Comparison of ENCODE assay signal across 11 cellular contexts in genomic region chr2:109046925-109047508, GRCh38. TPM values are rescaled to one million over a fixed set of nuclear protein-coding genes. Genes with fewer than 3 reads are reported as not detected.
DNase-seq lines count a peak whose midpoint lies in the region; ATAC-seq, FAIRE-seq and TF ChIP-seq lines count a peak whose summit lies in the region.
"Had no signal": no experiment of that assay in that cellular context is flagged by ENCODE, and none has a peak within 500 bp of the region (broad histone marks: within the 10 kb centered on the region; RNA-seq: fewer than 3 reads in every experiment).

No MANE protein-coding gene starts in this region.

- H3K27me3 ChIP-seq in SJCRH30, result no peaks in the 10 kb centered on the region

- H3K27ac ChIP-seq in SJCRH30, result no peak overlapping the region
- H3K27ac ChIP-seq: PC-9 had no signal

- H3K36me3 Mint-ChIP-seq in activated T-helper 17 cell treated with anti-CD3 and anti-CD28 coated beads, Interleukin-2, amount 50 U/mL, for 72 hours (ENCODE audit: low read depth), result no peaks in the 10 kb centered on the region

- H3K9me3 Mint-ChIP-seq in activated T-helper 17 cell treated with anti-CD3 and anti-CD28 coated beads, Interleukin-2, amount 50 U/mL, for 72 hours, result no peaks in the 10 kb centered on the region

- no peaks in the 10 kb centered on the region for H3K9me3 ChIP-seq in SJCRH30 (replicated peaks)

- no peak overlapping the region for H3K4me3 ChIP-seq in SJCRH30
- H3K4me3 ChIP-seq: PC-9 had no signal

- DNase-seq in CD1c-positive myeloid dendritic cell (ENCODE audit: extremely low spot score) (peak; percentile 2), hypothalamus (lab: John Stamatoyannopoulos, UW) (no peak), SJCRH30 (no peak), GM19238 (ENCODE audit: insufficient read length, low spot score) (no peak), D721Med (ENCODE audit: insufficient read length, low spot score) (no peak)
- DNase-seq: activated gamma-delta T cell treated with Interleukin-2 at 50 U/mL for 16 hours, PC-9 had no signal

- peak; percentile 73 for ATAC-seq in GM19035 (IDR thresholded peaks at IDR 0.05; ENCODE audit: unreplicated experiment)
- ATAC-seq in HG03342 (IDR thresholded peaks at IDR 0.05; ENCODE audit: unreplicated experiment), result peak; percentile 83
- ATAC-seq in activated T-helper 17 cell treated with anti-CD3 and anti-CD28 coated beads, Interleukin-2, amount 50 U/mL, for 72 hours (replicated peaks), result peak; percentile 56

- no peak for TF ChIP-seq CTCF in D721Med (IDR thresholded peaks at IDR 0.05; ENCODE audit: insufficient read depth, missing control alignments)

- H3K4me1 ChIP-seq in SJCRH30, result no peaks in the 10 kb centered on the region

- no peak overlapping the region for H3K27ac Mint-ChIP-seq in activated T-helper 17 cell treated with anti-CD3 and anti-CD28 coated beads, Interleukin-2, amount 50 U/mL, for 72 hours

- H3K36me3 ChIP-seq in SJCRH30, result no peaks in the 10 kb centered on the region

- no peak overlapping the region for H3K4me3 Mint-ChIP-seq in activated T-helper 17 cell treated with anti-CD3 and anti-CD28 coated beads, Interleukin-2, amount 50 U/mL, for 72 hours

- peaks cover 5% of the 10 kb centered on the region for H3K4me1 Mint-ChIP-seq in activated T-helper 17 cell treated with anti-CD3 and anti-CD28 coated beads, Interleukin-2, amount 50 U/mL, for 72 hours

- no peaks in the 10 kb centered on the region for H3K27me3 Mint-ChIP-seq in activated T-helper 17 cell treated with anti-CD3 and anti-CD28 coated beads, Interleukin-2, amount 50 U/mL, for 72 hours

- no peak for FAIRE-seq in D721Med (lab: Jason Lieb, UNC)

RNA-seq across cellular contexts. Expression of gene EDAR, which starts 58.0 kb away (rescaled TPM):
- total RNA-seq in activated T-helper 17 cell treated with anti-CD3 and anti-CD28 coated beads, Interleukin-2, amount 50 U/mL, for 72 hours, result not detected
- total RNA-seq in SJCRH30 (2014; rRNA removed; shearing (Covaris generic)), result 0.08 TPM in 1 of 2 replicates, not detected in the other
- total RNA-seq: osteoblast, PC-9 had no signal
